Comparison of ENCODE assay signal across 7 cellular contexts in the genomic region with DNA sequence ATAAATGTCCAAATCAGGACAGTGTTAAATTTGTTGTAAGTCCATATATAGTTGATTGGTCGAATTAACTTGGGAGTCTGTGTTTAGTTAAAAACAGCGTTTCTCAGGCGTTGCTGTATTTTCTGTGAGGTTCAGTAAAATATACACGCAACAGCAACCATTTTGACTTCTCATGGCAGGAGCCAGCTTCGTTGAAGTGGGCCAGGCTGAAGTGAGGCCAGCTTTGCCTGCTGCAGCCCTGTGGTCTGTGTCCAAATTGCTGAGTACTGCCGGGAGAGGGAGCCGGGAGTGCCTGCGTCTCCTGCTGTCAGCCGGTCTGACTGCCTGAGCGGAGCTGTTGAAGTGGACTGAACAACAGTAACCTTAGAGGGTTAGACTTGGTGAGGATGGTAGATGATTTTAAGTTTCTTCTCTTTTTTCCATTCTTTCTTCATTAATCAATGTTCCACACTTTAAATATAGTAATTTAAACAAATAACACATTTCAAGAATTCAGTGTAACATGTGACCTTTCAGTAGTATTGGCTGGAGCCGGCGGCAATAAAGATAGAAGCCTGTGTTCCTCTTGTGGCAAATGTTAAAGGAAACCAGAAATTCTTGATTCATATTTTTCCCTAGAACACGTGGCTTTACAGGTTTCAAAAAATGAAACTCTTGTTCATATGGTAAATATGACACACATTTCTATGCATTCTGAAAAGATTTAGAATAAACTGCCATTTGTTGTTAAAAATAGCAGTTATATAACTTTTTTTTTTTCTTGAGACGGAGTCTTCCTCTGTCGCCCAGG. TPM values are rescaled to one million over a fixed set of nuclear protein-coding genes. Genes with fewer than 3 reads are reported as not detected.
A peak's percentile ranks its signal among the peaks of the same experiment; 100 is the strongest.
DNase-seq lines count a peak whose midpoint lies in the region; ATAC-seq, FAIRE-seq and TF ChIP-seq lines count a peak whose summit lies in the region.

No MANE protein-coding gene starts in this region.

- H3K9me2 ChIP-seq in PC-3 (replicated peaks; ENCODE audit: low read length): no peaks in the 10 kb centered on the region

- H3K4me2 ChIP-seq in PC-3 (ENCODE audit: low read length): no peak overlapping the region
- H3K4me2 ChIP-seq in endothelial cell of umbilical vein (ENCODE audit: insufficient read depth, low read length): peak overlapping the region; percentile 44

- H3K4me3 ChIP-seq in PC-3 (ENCODE audit: low read length) (no peak overlapping the region), endothelial cell of umbilical vein (replicated peaks in 1 of 3; ENCODE audit: insufficient read depth in 1 of 3, low read depth in 1 of 3, low read length in 3 of 3) (no peak overlapping the region), mesodermal cell (ENCODE audit: extremely low read depth, insufficient read depth, low read length, poor library complexity, severe bottlenecking) (no peak overlapping the region), upper lobe of left lung (peak overlapping the region in 1 of 4 donors; percentile 14)

- H4K20me1 ChIP-seq in PC-3 (ENCODE audit: low read length): no peaks in the 10 kb centered on the region
- H4K20me1 ChIP-seq in endothelial cell of umbilical vein (replicated peaks; ENCODE audit: control insufficient read depth, extremely low read depth, insufficient read depth, low read length): no peaks in the 10 kb centered on the region

- H3K9me3 ChIP-seq in PC-3 (ENCODE audit: low read length) (no peaks in the 10 kb centered on the region), endothelial cell of umbilical vein (replicated peaks; ENCODE audit: control insufficient read depth, insufficient read depth, low read length) (no peaks in the 10 kb centered on the region), mesodermal cell (ENCODE audit: control insufficient read depth, low read length) (no peaks in the 10 kb centered on the region), upper lobe of left lung (no peaks in the 10 kb centered on the region)

- H3K27me3 ChIP-seq in PC-3 (ENCODE audit: low read length): no peaks in the 10 kb centered on the region
- H3K27me3 ChIP-seq in endothelial cell of umbilical vein (ENCODE audit: control insufficient read depth in 2 of 2, insufficient read depth in 2 of 2, low read length in 2 of 2): no peaks in the 10 kb centered on the region
- no peaks in the 10 kb centered on the region for H3K27me3 ChIP-seq in upper lobe of left lung

- peak overlapping the region; percentile 54 for H3K27ac ChIP-seq in PC-3 (ENCODE audit: low read length)
- peak overlapping the region; percentile 52 for H3K27ac ChIP-seq in endothelial cell of umbilical vein (ENCODE audit: insufficient read depth, low read depth, low read length)
- H3K27ac ChIP-seq in mesodermal cell (ENCODE audit: low read depth, low read length, severe bottlenecking): peak overlapping the region; percentile 20
- peak overlapping the region; percentile 77 to 90 (median 82) for H3K27ac ChIP-seq in upper lobe of left lung

- H3K9ac ChIP-seq in PC-3 (ENCODE audit: low read length) (peak overlapping the region; percentile 24; the same call in 1 of the 2 replicates), endothelial cell of umbilical vein (replicated peaks; ENCODE audit: extremely low read depth, insufficient read depth, low read length) (peak overlapping the region; percentile 5)

- CTCF ChIA-PET in PC-3 (lab: Charles Lee) (interaction anchor here (0.6 to 1.4 kb wide), 4 partner anchors 9 to 95 kb away, joined by 4 to 5 read pairs (median 4); no protein-coding TSS in a partner anchor), endothelial cell of umbilical vein (lab: Charles Lee) (interaction anchor here (0.6 to 3.1 kb wide), 22 partner anchors 9 to 96 kb away, joined by 3 to 37 read pairs (median 5); no protein-coding TSS in a partner anchor)

- no peak overlapping the region for H2AFZ ChIP-seq in PC-3 (ENCODE audit: low read length)
- no peak overlapping the region for H2AFZ ChIP-seq in endothelial cell of umbilical vein (ENCODE audit: low read depth, low read length)

- POLR2A ChIA-PET in PC-3 (lab: Charles Lee; ENCODE audit: unreplicated experiment) (no interaction called here), endothelial cell of umbilical vein (lab: Charles Lee) (no interaction called here)

- BruUV-seq in PC-3 (replicated peaks; lab: Mats Ljungman, UMichigan) (no TSS peak), endothelial cell of umbilical vein (replicated peaks; lab: Mats Ljungman, UMichigan) (no TSS peak)

- dilution Hi-C loops in endothelial cell of umbilical vein (cut with MboI; ENCODE audit: extremely low pct_ligation_motif_present, low sequenced_read_pairs): no loop called here

- TF ChIP-seq POLR2A in endothelial cell of umbilical vein (IDR thresholded peaks at IDR 0.05; ENCODE audit: low read depth, low read length) (no peak), upper lobe of left lung (IDR thresholded peaks at IDR 0.05) (peak in 1 of 4 donors; percentile 57)

- ATAC-seq in PC-3: peak; percentile 97
- ATAC-seq in upper lobe of left lung (ENCODE audit: low FRiP score in 2 of 2): peak; percentile 88 to 89
- ATAC-seq in GM21723 (IDR thresholded peaks at IDR 0.05; ENCODE audit: unreplicated experiment): no peak

- 76 to 77% methylated on average over 10 to 11 of the region's 15 CpGs for WGBS in mesodermal cell (ENCODE audit: insufficient coverage in 2 of 2), 2 experiments
- 28 to 34% methylated on average over 15 of the region's 15 CpGs for WGBS in upper lobe of left lung, 2 donors

- H3K4me1 ChIP-seq in PC-3 (ENCODE audit: insufficient read depth, low read length) (peaks cover 27% of the 10 kb centered on the region), endothelial cell of umbilical vein (ENCODE audit: control insufficient read depth, extremely low read depth, insufficient read depth, low read length) (peaks cover 19% of the 10 kb centered on the region), mesodermal cell (ENCODE audit: control insufficient read depth, insufficient read depth, low read length, poor library complexity, severe bottlenecking) (peaks cover 17% of the 10 kb centered on the region), upper lobe of left lung (peaks cover 34 to 71% (median 65%) of the 10 kb centered on the region in 4 donors)

- H3K36me3 ChIP-seq in PC-3 (ENCODE audit: low read depth, low read length) (no peaks in the 10 kb centered on the region), endothelial cell of umbilical vein (ENCODE audit: control insufficient read depth in 2 of 2, extremely low read depth in 1 of 2, insufficient read depth in 2 of 2, low read length in 2 of 2) (peaks cover 0 to 8% of the 10 kb centered on the region in 2 experiments), mesodermal cell (ENCODE audit: control insufficient read depth, insufficient read depth, low read length) (peaks cover 7% of the 10 kb centered on the region), upper lobe of left lung (peaks cover 0 to 12% (median 4%) of the 10 kb centered on the region in 4 donors)

- DNase-seq in GM19239 (ENCODE audit: insufficient read length, low spot score) (no peak), PC-3 (peak; percentile 55), endothelial cell of umbilical vein (ENCODE audit: low read depth, low spot score) (peak; percentile 79), upper lobe of left lung (peak in 1 of 2 donors; percentile 95)
- no peak for DNase-seq in activated effector memory CD4-positive, alpha-beta T cell treated with Interleukin-2 at 50 U/mL for 16 hours

- intact Hi-C loops in PC-3 (cut with micrococcal nuclease): no loop called here
- intact Hi-C loops in endothelial cell of umbilical vein (cut with micrococcal nuclease): loop anchor here (1.0 to 2.0 kb wide), 5 partner anchors 9 to 95 kb away; no protein-coding TSS in a partner anchor

- FAIRE-seq in GM19239 (lab: Jason Lieb, UNC): peak; percentile 59
- FAIRE-seq in endothelial cell of umbilical vein (lab: Jason Lieb, UNC): no peak

- no peaks in the 10 kb centered on the region for H3F3A ChIP-seq in PC-3 (ENCODE audit: low read length, unreplicated experiment)

- TF ChIP-seq CTCF in PC-3 (conservative IDR thresholded peaks at IDR 0.05; ENCODE audit: low read depth, low read length) (peak; percentile 53), endothelial cell of umbilical vein (IDR thresholded peaks at IDR 0.05; ENCODE audit: extremely low read depth in 1 of 2, insufficient read depth in 1 of 2, low read depth in 1 of 2, low read length in 2 of 2) (peak; percentile 37 to 61), upper lobe of left lung (IDR thresholded peaks at IDR 0.05) (peak in 4 of 6 experiments; percentile 25 to 73 (median 49))

- no peak for TF ChIP-seq EP300 in upper lobe of left lung (IDR thresholded peaks at IDR 0.05)

- peaks cover 7% of the 10 kb centered on the region; the same call in 1 of the 2 replicates for H3K79me2 ChIP-seq in PC-3 (ENCODE audit: low read length)
- H3K79me2 ChIP-seq in endothelial cell of umbilical vein (ENCODE audit: control insufficient read depth, insufficient read depth, low read length): peaks cover 40% of the 10 kb centered on the region

- no peaks in the 10 kb centered on the region for H3K9me1 ChIP-seq in endothelial cell of umbilical vein (replicated peaks; ENCODE audit: control insufficient read depth, extremely low read depth, insufficient read depth, low read length)

TF ChIP-seq in endothelial cell of umbilical vein, 7 proteins besides CTCF, POLR2A, EP300 and RAD21 (continues in another document):
- no peak for TF ChIP-seq POLR2AphosphoS5 (IDR thresholded peaks at IDR 0.05; ENCODE audit: insufficient read depth, low read depth, low read length)
- TF ChIP-seq EZH2 (IDR thresholded peaks at IDR 0.05; ENCODE audit: borderline replicate concordance, low read depth, low read length, severe bottlenecking): no peak
- TF ChIP-seq GATA2 (IDR thresholded peaks at IDR 0.05; ENCODE audit: insufficient read depth, insufficient read length, low read depth, low read length): no peak
- TF ChIP-seq, protein P1, sequence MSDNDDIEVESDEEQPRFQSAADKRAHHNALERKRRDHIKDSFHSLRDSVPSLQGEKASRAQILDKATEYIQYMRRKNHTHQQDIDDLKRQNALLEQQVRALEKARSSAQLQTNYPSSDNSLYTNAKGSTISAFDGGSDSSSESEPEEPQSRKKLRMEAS (IDR thresholded peaks at IDR 0.05; ENCODE audit: insufficient read depth, insufficient read length): no peak
- no peak for TF ChIP-seq MYC (IDR thresholded peaks at IDR 0.05; ENCODE audit: low read depth, low read length)
- TF ChIP-seq FOS (IDR thresholded peaks at IDR 0.05; ENCODE audit: borderline replicate concordance, insufficient read depth, low read length): no peak

RNA-seq across cellular contexts. Expression of a gene that starts 37.0 kb away (rescaled TPM):
- total RNA-seq in PC-3 (2014; rRNA removed) (not detected in 2 replicates), endothelial cell of umbilical vein (0.23 and 0.80 TPM in 2 replicates), upper lobe of left lung (10 to 100 TPM in 2 of 6 donors, 1 to 10 TPM in 4; 2.9 to 14.4 (median 6.9) TPM)
- 0.15 and 0.22 TPM in 2 replicates for polyA plus RNA-seq in endothelial cell of umbilical vein
- 0.22 and 0.25 TPM in 2 replicates for polyA plus RNA-seq in endothelial cell of umbilical vein (2011; cell fraction: cytosol; rRNA removed)
- polyA plus RNA-seq in endothelial cell of umbilical vein (2011; cell fraction: nucleus; rRNA removed): 0.84 and 1.1 TPM in 2 replicates
- polyA plus RNA-seq in endothelial cell of umbilical vein (2012): 0.10 and 0.19 TPM in 2 replicates
- polyA minus RNA-seq in endothelial cell of umbilical vein: 0.34 TPM in 2 replicates
- polyA minus RNA-seq in endothelial cell of umbilical vein (2011; cell fraction: cytosol; rRNA and poly(A)+ RNA removed): not detected
- polyA minus RNA-seq in endothelial cell of umbilical vein (2011; cell fraction: nucleus; rRNA and poly(A)+ RNA removed): 0.19 TPM in 2 replicates
- polyA plus RNA-seq in mesodermal cell (2013, experiment 1 of 2): not detected
- polyA plus RNA-seq in mesodermal cell (2013, experiment 2 of 2): 0.15 TPM

Comparison
In these comparisons a context has a peak if more than half of its experiments do, and no peak if none do; other contexts are left out.
1. DNase-seq: peak in PC-3 (single experiment) and endothelial cell of umbilical vein (single experiment); none in GM19239 (single experiment) and activated effector memory CD4-positive, alpha-beta T cell treated with Interleukin-2 at 50 U/mL for 16 hours (single experiment).
2. H3K27ac ChIP-seq: peak in every context shown above with its lines; median percentile 82 in upper lobe of left lung; 54 in PC-3; 52 in endothelial cell of umbilical vein; 20 in mesodermal cell.
3. Peak in every context shown above with its lines, with median percentiles within 50 percentile points of each other: CTCF ChIP-seq.